ENCODE assay signal across 1 cellular context in genomic region chr11:91163619-91164451, GRCh38.
TF ChIP-seq lines count a peak whose summit lies in the region.

No MANE protein-coding gene starts in this region.

TF ChIP-seq in HepG2, 621 proteins besides CTCF, POLR2A, EP300 and RAD21 (continued from another document):
- TF ChIP-seq ZBED4 (CRISPR knock-in tag; IDR thresholded peaks at IDR 0.05; ENCODE audit: borderline replicate concordance) (no peak), ZNF549 (CRISPR knock-in tag; IDR thresholded peaks at IDR 0.05) (no peak), EHMT2 (IDR thresholded peaks at IDR 0.05; ENCODE audit: borderline replicate concordance, low read depth, low read length) (no peak), ZNF670 (CRISPR knock-in tag; IDR thresholded peaks at IDR 0.05; ENCODE audit: borderline replicate concordance) (no peak), ZNF510 (CRISPR knock-in tag; IDR thresholded peaks at IDR 0.05; ENCODE audit: low read depth) (no peak), ZNF839 (CRISPR knock-in tag; IDR thresholded peaks at IDR 0.05; ENCODE audit: borderline replicate concordance) (no peak), NFAT5 (CRISPR knock-in tag; IDR thresholded peaks at IDR 0.05) (no peak), ZKSCAN1 (IDR thresholded peaks at IDR 0.05; ENCODE audit: low read length) (no peak), ZC3H4 (CRISPR knock-in tag; IDR thresholded peaks at IDR 0.05; ENCODE audit: borderline replicate concordance) (no peak), SATB2 (CRISPR knock-in tag; IDR thresholded peaks at IDR 0.05) (no peak), ZNF737 (CRISPR knock-in tag; IDR thresholded peaks at IDR 0.05; ENCODE audit: borderline replicate concordance) (no peak), MYC (CRISPR knock-in tag; IDR thresholded peaks at IDR 0.05; ENCODE audit: borderline replicate concordance) (no peak), KDM4B (CRISPR knock-in tag; IDR thresholded peaks at IDR 0.05) (no peak), ARID4A (CRISPR knock-in tag; IDR thresholded peaks at IDR 0.05; ENCODE audit: borderline replicate concordance) (no peak)
